In genomic region chr3:71524688-71525087, GRCh38 we compare ENCODE assay signal across 27 cellular contexts. TPM values are rescaled to one million over a fixed set of nuclear protein-coding genes. Genes with fewer than 3 reads are reported as not detected.
DNase-seq lines count a peak whose midpoint lies in the region; ATAC-seq, FAIRE-seq and TF ChIP-seq lines count a peak whose summit lies in the region.
"Had no signal": no experiment of that assay in that cellular context is flagged by ENCODE, and none has a peak within 500 bp of the region (broad histone marks: within the 10 kb centered on the region; RNA-seq: fewer than 3 reads in every experiment).

No MANE protein-coding gene starts in this region.

- no TSS peak for BruUV-seq in IMR-90 (replicated peaks; lab: Mats Ljungman, UMichigan)

- in situ Hi-C loops in IMR-90 (cut with MboI; ENCODE audit: low sequenced_read_pairs): no loop called here

- H3K79me1 ChIP-seq in IMR-90 (ENCODE audit: low read depth in 1 of 2, low read length in 2 of 2): peaks cover 11 to 42% of the 10 kb centered on the region in 2 experiments

- no peak overlapping the region; the same call in 1 of the 2 replicates for H3K14ac ChIP-seq in IMR-90 (replicated peaks; ENCODE audit: low read depth, low read length)

- H3K27me3 Mint-ChIP-seq in chondrocyte (ENCODE audit: low read depth): no peaks in the 10 kb centered on the region
- peaks cover 3% of the 10 kb centered on the region for H3K27me3 Mint-ChIP-seq in nephron progenitor cell (ENCODE audit: low read depth, poor library complexity)
- H3K27me3 Mint-ChIP-seq: CD8-positive, alpha-beta memory T cell; IgD-negative memory B cell had no signal

- H3K36me3 ChIP-seq in DOHH2 (ENCODE audit: control insufficient read depth, low read length) (peaks cover 52% of the 10 kb centered on the region), IMR-90 (ENCODE audit: control insufficient read depth, insufficient read depth, low read length) (no peaks in the 10 kb centered on the region; the same call in 1 of the 2 replicates), prostate gland (no peaks in the 10 kb centered on the region)

- no peak overlapping the region for H4K91ac ChIP-seq in IMR-90 (ENCODE audit: insufficient read depth, low read depth, low read length)

- peaks cover 4% of the 10 kb centered on the region; the same call in 1 of the 2 replicates for H3K9me1 ChIP-seq in IMR-90 (ENCODE audit: insufficient read depth, low read length)

- H4K8ac ChIP-seq in IMR-90 (ENCODE audit: low read depth in 2 of 2, low read length in 2 of 2): no peak overlapping the region

- peaks cover 6% of the 10 kb centered on the region for H4K20me1 ChIP-seq in DOHH2 (ENCODE audit: control insufficient read depth, insufficient read depth, low read depth, low read length)
- H4K20me1 ChIP-seq in IMR-90 (ENCODE audit: insufficient read depth, low read length): no peaks in the 10 kb centered on the region

- peaks cover 8% of the 10 kb centered on the region for H3K36me3 Mint-ChIP-seq in chondrocyte (ENCODE audit: low read depth)
- peaks cover 17% of the 10 kb centered on the region for H3K36me3 Mint-ChIP-seq in nephron progenitor cell (ENCODE audit: low read depth)

- no peaks in the 10 kb centered on the region for H3K9me2 ChIP-seq in DOHH2 (replicated peaks; ENCODE audit: control insufficient read depth, low read length)

- no peak overlapping the region for H3K4me3 ChIP-seq in DOHH2 (ENCODE audit: low read length)
- no peak overlapping the region for H3K4me3 ChIP-seq in IMR-90 (ENCODE audit: insufficient read depth, low read depth, low read length)
- H3K4me3 ChIP-seq in prostate gland: no peak overlapping the region
- no peak overlapping the region for H3K4me3 ChIP-seq in coronary artery

- POLR2A ChIA-PET in IMR-90 (lab: Charles Lee; ENCODE audit: unreplicated experiment): no interaction called here

- no peak overlapping the region for H2BK120ac ChIP-seq in IMR-90 (ENCODE audit: low read depth, low read length)

- H3K18ac ChIP-seq in IMR-90 (ENCODE audit: low read depth, low read length): no peak overlapping the region

- peaks cover 92% of the 10 kb centered on the region for H3K79me2 ChIP-seq in DOHH2 (ENCODE audit: control insufficient read depth, low read length)

- H3K4me1 Mint-ChIP-seq in chondrocyte (ENCODE audit: low read depth): peaks cover 80% of the 10 kb centered on the region
- H3K4me1 Mint-ChIP-seq in nephron progenitor cell: peaks cover 93% of the 10 kb centered on the region

- CTCF ChIA-PET in IMR-90 (lab: Yijun Ruan, JAX): no interaction called here

- H3K9ac ChIP-seq in IMR-90 (ENCODE audit: low read depth, low read length): no peak overlapping the region

- peaks cover 89% of the 10 kb centered on the region for H3K4me1 ChIP-seq in DOHH2 (ENCODE audit: control insufficient read depth, low read length)
- H3K4me1 ChIP-seq in IMR-90 (ENCODE audit: control insufficient read depth, insufficient read depth, low read length): peaks cover 1% of the 10 kb centered on the region; the same call in 1 of the 2 replicates
- no peaks in the 10 kb centered on the region for H3K4me1 ChIP-seq in prostate gland (replicated peaks)

- H3K56ac ChIP-seq in IMR-90 (ENCODE audit: extremely low read depth, insufficient read depth, low read length): no peak overlapping the region

- no peak overlapping the region for H3K23ac ChIP-seq in IMR-90 (ENCODE audit: low read depth, low read length)

- 0 out of 2 replicates have a peak overlapping the region, but pooled peaks have one; percentile 17 for H2AK5ac ChIP-seq in IMR-90 (ENCODE audit: low read depth, low read length)

- dilution Hi-C loops in IMR-90 (cut with HindIII; ENCODE audit: low sequenced_read_pairs, unreplicated experiment): no loop called here

- intact Hi-C loops in IMR-90 (cut with micrococcal nuclease) (no loop called here), prostate gland (cut with DNase I) (no loop called here)

- H2AK9ac ChIP-seq in IMR-90 (replicated peaks; ENCODE audit: low read depth, low read length, poor library complexity): no peak overlapping the region

- no peak overlapping the region for H2BK15ac ChIP-seq in IMR-90 (ENCODE audit: low read depth, low read length)

- no peak overlapping the region for H2BK5ac ChIP-seq in IMR-90 (ENCODE audit: low read depth, low read length, poor library complexity, severe bottlenecking)

- H3K9me3 Mint-ChIP-seq in chondrocyte (ENCODE audit: low read depth) (no peaks in the 10 kb centered on the region), nephron progenitor cell (no peaks in the 10 kb centered on the region)
- H3K9me3 Mint-ChIP-seq: CD8-positive, alpha-beta memory T cell; HFFc6; IgD-negative memory B cell had no signal

- no peak overlapping the region for H3K4ac ChIP-seq in IMR-90 (ENCODE audit: low read depth, low read length)

- H3K9me3 ChIP-seq in DOHH2 (ENCODE audit: control insufficient read depth, insufficient read depth, low read length) (no peaks in the 10 kb centered on the region), IMR-90 (ENCODE audit: control insufficient read depth, insufficient read depth, low read length) (no peaks in the 10 kb centered on the region), prostate gland (no peaks in the 10 kb centered on the region)

- H3K4me3 Mint-ChIP-seq in chondrocyte (ENCODE audit: unreplicated experiment): no peak overlapping the region
- peak overlapping the region; percentile 39 for H3K4me3 Mint-ChIP-seq in nephron progenitor cell
- H3K4me3 Mint-ChIP-seq: CD8-positive, alpha-beta memory T cell; HFFc6; IgD-negative memory B cell had no signal

- H3K27ac Mint-ChIP-seq in chondrocyte (ENCODE audit: unreplicated experiment) (peak overlapping the region; percentile 41), nephron progenitor cell (no peak overlapping the region)
- H3K27ac Mint-ChIP-seq: CD8-positive, alpha-beta memory T cell; HFFc6 had no signal

- H2AFZ ChIP-seq in IMR-90 (replicated peaks; ENCODE audit: low read length, poor library complexity): no peak overlapping the region

- no peak overlapping the region for H2BK20ac ChIP-seq in IMR-90 (ENCODE audit: low read depth, low read length)

- TF ChIP-seq POLR2A in IMR-90 (IDR thresholded peaks at IDR 0.05; ENCODE audit: low read depth, low read length) (no peak), prostate gland (IDR thresholded peaks at IDR 0.05) (no peak)

- H3K27ac ChIP-seq in DOHH2 (ENCODE audit: low read depth, low read length) (no peak overlapping the region), IMR-90 (ENCODE audit: insufficient read depth, low read length) (no peak overlapping the region), prostate gland (no peak overlapping the region), coronary artery (no peak overlapping the region)
- H3K27ac ChIP-seq: C4-2B had no signal

- DNase-seq in IMR-90 (no peak), chondrocyte (ENCODE audit: low spot score) (no peak), nephron progenitor cell (peak; percentile 71), D721Med (ENCODE audit: insufficient read length, low spot score) (no peak), prostate gland (ENCODE audit: low spot score) (no peak), coronary artery (ENCODE audit: low spot score) (no peak), NCI-H146 (lab: John Stamatoyannopoulos, UW) (no peak)
- DNase-seq: Calu3; CD8-positive, alpha-beta memory T cell; GDM1; HFFc6; NCI-H1105 treated with DMSO at 0.1 percent for 48 hours; NCI-H1694; NCI-H2081; NCI-H2171; NCI-H345; NCI-H524 treated with DMSO at 0.1 percent for 48 hours; NCI-H82; OCI-M1 had no signal

- no peaks in the 10 kb centered on the region for H3F3A ChIP-seq in DOHH2 (ENCODE audit: control insufficient read depth, insufficient read depth)

- H3K27me3 ChIP-seq in DOHH2 (ENCODE audit: control insufficient read depth, low read length) (no peaks in the 10 kb centered on the region), IMR-90 (ENCODE audit: control insufficient read depth, insufficient read depth, low read length) (no peaks in the 10 kb centered on the region), prostate gland (replicated peaks; ENCODE audit: insufficient read depth) (no peaks in the 10 kb centered on the region)

- no peak for ATAC-seq in IMR-90 (ENCODE audit: low read depth)
- ATAC-seq: Right ventricle myocardium inferior had no signal

- no peak overlapping the region for H4K5ac ChIP-seq in IMR-90 (ENCODE audit: low read depth, low read length)

- TF ChIP-seq RAD21 in IMR-90 (IDR thresholded peaks at IDR 0.05; ENCODE audit: low read length): no peak

- TF ChIP-seq CTCF in DOHH2 (IDR thresholded peaks at IDR 0.05; ENCODE audit: low read depth, low read length, poor library complexity, severe bottlenecking) (no peak), IMR-90 (conservative IDR thresholded peaks at IDR 0.05; ENCODE audit: low read depth, low read length) (no peak), chondrocyte (IDR thresholded peaks at IDR 0.05) (no peak), nephron progenitor cell (IDR thresholded peaks at IDR 0.05) (no peak), D721Med (IDR thresholded peaks at IDR 0.05; ENCODE audit: insufficient read depth, missing control alignments) (no peak), prostate gland (IDR thresholded peaks at IDR 0.05) (no peak), coronary artery (IDR thresholded peaks at IDR 0.05) (no peak)

- H3K4me2 ChIP-seq in DOHH2 (ENCODE audit: low read length): peak overlapping the region; percentile 25
- H3K4me2 ChIP-seq in IMR-90 (ENCODE audit: low read depth, low read length): no peak overlapping the region

- WGBS in IMR-90 (ENCODE audit: extremely low coverage in 2 of 2, insufficient read length in 1 of 2), 2 experiments: 17% methylated on average over 2 of the region's 7 CpGs; no CpG with 5 or more reads in 1 of the 2 experiments
- WGBS in prostate gland: 64% methylated on average over 7 of the region's 7 CpGs

- FAIRE-seq in D721Med (lab: Jason Lieb, UNC): no peak
- FAIRE-seq: A204.1, GM18507, H1, HTR-8/SVneo had no signal

TF ChIP-seq in IMR-90, 13 proteins besides CTCF, POLR2A, EP300 and RAD21 (continues in another document):
- TF ChIP-seq USF2 (IDR thresholded peaks at IDR 0.05; ENCODE audit: low read depth, low read length) (no peak), MAZ (IDR thresholded peaks at IDR 0.05; ENCODE audit: borderline replicate concordance, low read depth, low read length) (no peak), NFE2L2 (IDR thresholded peaks at IDR 0.05; ENCODE audit: low read depth, low read length) (no peak), MAFK (IDR thresholded peaks at IDR 0.05; ENCODE audit: low read depth, low read length) (no peak)

RNA-seq across cellular contexts. Expression of gene FOXP1, which starts 58.8 kb away (rescaled TPM):
- total RNA-seq in IMR-90 (2012; rRNA removed) (128 and 132 TPM in 2 replicates), chondrocyte (206 to 249 TPM (median 220 TPM) in 3 replicates), prostate gland (100 to 1,000 TPM; 133 to 156 TPM)
- 37.0 and 43.3 TPM in 2 replicates for polyA plus RNA-seq in IMR-90 (2012; rRNA removed)
- 9.9 and 20.0 TPM in 2 replicates for polyA plus RNA-seq in IMR-90 (2012; cell fraction: cytosol; rRNA removed)
- 21.2 and 46.2 TPM in 2 replicates for polyA plus RNA-seq in IMR-90 (2012; cell fraction: nucleus; rRNA removed; ENCODE audit: low replicate concordance)
